In genomic region chr21:36306872-36307534, GRCh38 we compare ENCODE assay signal across 1 cellular context.
TF ChIP-seq lines count a peak whose summit lies in the region.

No MANE protein-coding gene starts in this region.

TF ChIP-seq in GM23338, 12 proteins besides CTCF, POLR2A, EP300 and RAD21 (continued from another document):
- TF ChIP-seq, protein P1, sequence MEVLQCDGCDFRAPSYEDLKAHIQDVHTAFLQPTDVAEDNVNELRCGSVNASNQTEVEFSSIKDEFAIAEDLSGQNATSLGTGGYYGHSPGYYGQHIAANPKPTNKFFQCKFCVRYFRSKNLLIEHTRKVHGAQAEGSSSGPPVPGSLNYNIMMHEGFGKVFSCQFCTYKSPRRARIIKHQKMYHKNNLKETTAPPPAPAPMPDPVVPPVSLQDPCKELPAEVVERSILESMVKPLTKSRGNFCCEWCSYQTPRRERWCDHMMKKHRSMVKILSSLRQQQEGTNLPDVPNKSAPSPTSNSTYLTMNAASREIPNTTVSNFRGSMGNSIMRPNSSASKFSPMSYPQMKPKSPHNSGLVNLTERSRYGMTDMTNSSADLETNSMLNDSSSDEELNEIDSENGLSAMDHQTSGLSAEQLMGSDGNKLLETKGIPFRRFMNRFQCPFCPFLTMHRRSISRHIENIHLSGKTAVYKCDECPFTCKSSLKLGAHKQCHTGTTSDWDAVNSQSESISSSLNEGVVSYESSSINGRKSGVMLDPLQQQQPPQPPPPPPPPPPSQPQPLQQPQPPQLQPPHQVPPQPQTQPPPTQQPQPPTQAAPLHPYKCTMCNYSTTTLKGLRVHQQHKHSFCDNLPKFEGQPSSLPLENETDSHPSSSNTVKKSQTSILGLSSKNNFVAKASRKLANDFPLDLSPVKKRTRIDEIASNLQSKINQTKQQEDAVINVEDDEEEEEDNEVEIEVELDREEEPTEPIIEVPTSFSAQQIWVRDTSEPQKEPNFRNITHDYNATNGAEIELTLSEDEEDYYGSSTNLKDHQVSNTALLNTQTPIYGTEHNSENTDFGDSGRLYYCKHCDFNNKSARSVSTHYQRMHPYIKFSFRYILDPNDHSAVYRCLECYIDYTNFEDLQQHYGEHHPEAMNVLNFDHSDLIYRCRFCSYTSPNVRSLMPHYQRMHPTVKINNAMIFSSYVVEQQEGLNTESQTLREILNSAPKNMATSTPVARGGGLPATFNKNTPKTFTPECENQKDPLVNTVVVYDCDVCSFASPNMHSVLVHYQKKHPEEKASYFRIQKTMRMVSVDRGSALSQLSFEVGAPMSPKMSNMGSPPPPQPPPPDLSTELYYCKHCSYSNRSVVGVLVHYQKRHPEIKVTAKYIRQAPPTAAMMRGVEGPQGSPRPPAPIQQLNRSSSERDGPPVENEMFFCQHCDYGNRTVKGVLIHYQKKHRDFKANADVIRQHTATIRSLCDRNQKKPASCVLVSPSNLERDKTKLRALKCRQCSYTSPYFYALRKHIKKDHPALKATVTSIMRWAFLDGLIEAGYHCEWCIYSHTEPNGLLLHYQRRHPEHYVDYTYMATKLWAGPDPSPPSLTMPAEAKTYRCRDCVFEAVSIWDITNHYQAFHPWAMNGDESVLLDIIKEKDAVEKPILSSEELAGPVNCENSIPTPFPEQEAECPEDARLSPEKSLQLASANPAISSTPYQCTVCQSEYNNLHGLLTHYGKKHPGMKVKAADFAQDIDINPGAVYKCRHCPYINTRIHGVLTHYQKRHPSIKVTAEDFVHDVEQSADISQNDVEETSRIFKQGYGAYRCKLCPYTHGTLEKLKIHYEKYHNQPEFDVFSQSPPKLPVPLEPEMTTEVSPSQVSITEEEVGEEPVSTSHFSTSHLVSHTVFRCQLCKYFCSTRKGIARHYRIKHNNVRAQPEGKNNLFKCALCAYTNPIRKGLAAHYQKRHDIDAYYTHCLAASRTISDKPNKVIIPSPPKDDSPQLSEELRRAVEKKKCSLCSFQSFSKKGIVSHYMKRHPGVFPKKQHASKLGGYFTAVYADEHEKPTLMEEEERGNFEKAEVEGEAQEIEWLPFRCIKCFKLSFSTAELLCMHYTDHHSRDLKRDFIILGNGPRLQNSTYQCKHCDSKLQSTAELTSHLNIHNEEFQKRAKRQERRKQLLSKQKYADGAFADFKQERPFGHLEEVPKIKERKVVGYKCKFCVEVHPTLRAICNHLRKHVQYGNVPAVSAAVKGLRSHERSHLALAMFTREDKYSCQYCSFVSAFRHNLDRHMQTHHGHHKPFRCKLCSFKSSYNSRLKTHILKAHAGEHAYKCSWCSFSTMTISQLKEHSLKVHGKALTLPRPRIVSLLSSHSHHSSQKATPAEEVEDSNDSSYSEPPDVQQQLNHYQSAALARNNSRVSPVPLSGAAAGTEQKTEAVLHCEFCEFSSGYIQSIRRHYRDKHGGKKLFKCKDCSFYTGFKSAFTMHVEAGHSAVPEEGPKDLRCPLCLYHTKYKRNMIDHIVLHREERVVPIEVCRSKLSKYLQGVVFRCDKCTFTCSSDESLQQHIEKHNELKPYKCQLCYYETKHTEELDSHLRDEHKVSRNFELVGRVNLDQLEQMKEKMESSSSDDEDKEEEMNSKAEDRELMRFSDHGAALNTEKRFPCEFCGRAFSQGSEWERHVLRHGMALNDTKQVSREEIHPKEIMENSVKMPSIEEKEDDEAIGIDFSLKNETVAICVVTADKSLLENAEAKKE (CRISPR knock-in tag; IDR thresholded peaks at IDR 0.05) = no peak
TF ChIP-seq in GM23338: peak in this region for 1.
